Comparison of ENCODE assay signal across 8 cellular contexts in the genomic region with DNA sequence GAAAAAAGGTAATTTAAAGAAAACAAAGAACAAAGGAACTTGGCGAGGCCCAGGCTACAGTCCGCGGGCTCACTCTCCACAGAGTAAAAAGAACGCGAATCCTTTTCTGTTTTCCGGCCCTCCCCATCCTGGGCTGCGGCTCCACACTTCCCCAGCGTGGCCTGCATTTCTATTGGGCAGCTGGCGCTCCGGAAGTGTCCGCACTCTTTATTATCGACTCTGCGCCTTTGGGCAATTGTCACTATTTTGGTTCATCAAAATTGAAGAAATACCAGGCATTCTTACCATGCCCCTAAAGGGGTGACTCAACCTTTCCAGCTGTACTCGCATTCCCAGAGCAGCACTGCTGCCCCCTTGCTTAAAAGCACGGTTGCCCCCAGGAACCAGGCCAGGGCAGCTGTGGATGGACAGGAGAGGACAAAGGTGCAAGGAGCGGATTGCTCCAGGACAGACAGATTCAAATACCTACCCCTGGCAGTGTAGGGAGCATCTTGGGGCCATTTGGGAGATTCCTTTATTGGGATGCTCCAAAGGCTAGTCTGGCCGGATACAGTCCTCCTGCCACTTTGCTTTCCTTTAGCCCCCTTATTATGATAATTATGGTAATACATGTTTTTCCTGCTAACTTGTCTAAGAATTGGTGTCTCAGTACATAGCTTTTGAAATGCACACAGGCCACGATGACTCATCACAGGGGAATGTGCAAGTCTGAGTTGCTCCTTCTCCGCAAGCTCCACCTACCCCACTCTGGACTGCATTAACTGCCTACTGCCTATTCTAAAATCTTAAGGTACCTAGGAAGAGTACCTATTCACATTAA. TPM values are rescaled to one million over a fixed set of nuclear protein-coding genes. Genes with fewer than 3 reads are reported as not detected.
DNase-seq lines count a peak whose midpoint lies in the region; ATAC-seq, FAIRE-seq and TF ChIP-seq lines count a peak whose summit lies in the region.

No MANE protein-coding gene starts in this region.

- H3K4me3 Mint-ChIP-seq in central memory CD8-positive, alpha-beta T cell, result peak overlapping the region; percentile 93

- H3K27me3 ChIP-seq in kidney epithelial cell (ENCODE audit: control insufficient read depth, insufficient read depth, low read length), result no peaks in the 10 kb centered on the region

- H3K27me3 Mint-ChIP-seq in central memory CD8-positive, alpha-beta T cell, result no peaks in the 10 kb centered on the region

- no peaks in the 10 kb centered on the region for H3K36me3 ChIP-seq in kidney epithelial cell (ENCODE audit: control insufficient read depth, insufficient read depth, low read length)

- H3K27ac Mint-ChIP-seq in central memory CD8-positive, alpha-beta T cell (ENCODE audit: low read depth), result peak overlapping the region; percentile 89

- TF ChIP-seq CTCF in kidney epithelial cell (IDR thresholded peaks at IDR 0.05; ENCODE audit: insufficient read depth, low read length, poor library complexity, severe bottlenecking), result peak; percentile 40

- DNase-seq in HT1080 (ENCODE audit: low read depth) (peak; percentile 98), kidney epithelial cell (ENCODE audit: low read depth) (peak; percentile 99), DMS153 treated with DMSO at 0.1 percent for 48 hours (lab: John Stamatoyannopoulos, UW; ENCODE audit: unreplicated experiment) (no peak), SHP77 (lab: John Stamatoyannopoulos, UW) (no peak)
- peak in 3 of 4 experiments; percentile 5 to 39 (median 33) for DNase-seq in activated CD4-positive, CD25-positive, alpha-beta regulatory T cell (lab: John Stamatoyannopoulos, UW)
- no peak for DNase-seq in central memory CD8-positive, alpha-beta T cell (ENCODE audit: low spot score in 2 of 2)
- DNase-seq in stimulated activated CD4-positive, alpha-beta T cell treated with anti-CD3 and anti-CD28 coated beads, Interleukin-1b, Interleukin-23, amount 100 ng/mL, for 24 hours (ENCODE audit: low read depth in 4 of 4, low spot score in 1 of 4), result peak in 3 of 4 experiments; percentile 38 to 66 (median 52)

- peaks cover 58% of the 10 kb centered on the region for H3K4me1 Mint-ChIP-seq in central memory CD8-positive, alpha-beta T cell

- H3K36me3 Mint-ChIP-seq in central memory CD8-positive, alpha-beta T cell (ENCODE audit: insufficient read depth), result peaks cover 4% of the 10 kb centered on the region

- peak; percentile 63 for ATAC-seq in central memory CD8-positive, alpha-beta T cell (replicated peaks; ENCODE audit: extremely low read depth, poor library complexity, severe bottlenecking)

- no peaks in the 10 kb centered on the region for H3K9me3 Mint-ChIP-seq in central memory CD8-positive, alpha-beta T cell

- peak overlapping the region; percentile 70 for H3K4me3 ChIP-seq in kidney epithelial cell (ENCODE audit: low read depth, low read length)

- peak; percentile 94 for FAIRE-seq in G401.6 (lab: Jason Lieb, UNC)

RNA-seq across cellular contexts. Expression of a gene that starts 1.0 kb away (rescaled TPM):
- total RNA-seq in HT1080 (2014; rRNA removed; shearing (Covaris generic)), result 7.7 and 13.3 TPM in 2 replicates
- 6.9 and 7.9 TPM in 2 replicates for polyA plus RNA-seq in HT1080 (2015; cell fraction: cytosol; rRNA removed)
- polyA plus RNA-seq in HT1080 (2015; cell fraction: nucleus; rRNA removed), result 29.8 and 30.9 TPM in 2 replicates
- total RNA-seq in kidney epithelial cell, result 12.8 and 12.9 TPM in 2 replicates

RNA-seq across cellular contexts. Expression of a gene that starts 15.3 kb away (rescaled TPM):
- total RNA-seq in HT1080 (2014; rRNA removed; shearing (Covaris generic)), result 0.43 and 0.80 TPM in 2 replicates
- polyA plus RNA-seq in HT1080 (2015; cell fraction: cytosol; rRNA removed), result 0.06 and 0.14 TPM in 2 replicates
- 0.82 and 1.3 TPM in 2 replicates for polyA plus RNA-seq in HT1080 (2015; cell fraction: nucleus; rRNA removed)
- 2.3 and 4.4 TPM in 2 replicates for total RNA-seq in kidney epithelial cell

RNA-seq across cellular contexts. Expression of a gene that starts 59.9 kb away (rescaled TPM):
- 16.0 and 18.5 TPM in 2 replicates for total RNA-seq in HT1080 (2014; rRNA removed; shearing (Covaris generic))
- polyA plus RNA-seq in HT1080 (2015; cell fraction: cytosol; rRNA removed), result 1.9 and 4.4 TPM in 2 replicates
- 11.7 and 15.4 TPM in 2 replicates for polyA plus RNA-seq in HT1080 (2015; cell fraction: nucleus; rRNA removed)
- total RNA-seq in kidney epithelial cell, result 0.04 and 0.27 TPM in 2 replicates

Comparison
In these comparisons a context has a peak if more than half of its experiments do, and no peak if none do; other contexts are left out.
1. DNase-seq: peak in HT1080 (single experiment), activated CD4-positive, CD25-positive, alpha-beta regulatory T cell (3 of 4), kidney epithelial cell (single experiment) and stimulated activated CD4-positive, alpha-beta T cell treated with anti-CD3 and anti-CD28 coated beads, Interleukin-1b, Interleukin-23, amount 100 ng/mL, for 24 hours (3 of 4); none in central memory CD8-positive, alpha-beta T cell (0 of 2), DMS153 treated with DMSO at 0.1 percent for 48 hours (single experiment) and SHP77 (0 of 2).
2. RNA of a gene that starts 59.9 kb away (total RNA-seq): 16.0 to 18.5 TPM in HT1080; 0.04 to 0.27 TPM in kidney epithelial cell; every median in the first group is over 10 times any median in the second.